In genomic region chr9:69014013-69014412, GRCh38 we compare ENCODE assay signal across 18 cellular contexts. TPM values are rescaled to one million over a fixed set of nuclear protein-coding genes. Genes with fewer than 3 reads are reported as not detected.
DNase-seq lines count a peak whose midpoint lies in the region; ATAC-seq and TF ChIP-seq lines count a peak whose summit lies in the region.
"Had no signal": no experiment of that assay in that cellular context is flagged by ENCODE, and none has a peak within 500 bp of the region (broad histone marks: within the 10 kb centered on the region; RNA-seq: fewer than 3 reads in every experiment).

Gene PRKACG (minus strand): TSS chr9:69014113. CDS start chr9:69014092, 21 bp downstream.

- no peak within 1 kb of the TSS for H3K4me3 ChIP-seq in psoas muscle
- H3K4me3 ChIP-seq: SJCRH30 had no signal

- no peaks in the 10 kb centered on the region for H3K4me1 ChIP-seq in psoas muscle
- H3K4me1 ChIP-seq: SJCRH30 had no signal

- ATAC-seq in T-helper 17 cell (no peak), memory B cell (ENCODE audit: low read depth) (no peak), psoas muscle (no peak), HG03135 (IDR thresholded peaks at IDR 0.05; ENCODE audit: unreplicated experiment) (no peak)
- no peak for ATAC-seq in stimulated activated naive B cell treated with anti-CD40 and anti-IgM and Interleukin-4, amounts not matched to agents 10 μg/mL and 1 μg/mL and 100 μg/mL, for 72 hours (replicated peaks)

- no peaks in the 10 kb centered on the region for H3K36me3 ChIP-seq in psoas muscle (ENCODE audit: insufficient read depth in 1 of 2, low read depth in 1 of 2)
- H3K36me3 ChIP-seq: SJCRH30 had no signal

- H3K4me1 Mint-ChIP-seq in activated naive CD8-positive, alpha-beta T cell (ENCODE audit: low read depth): peaks cover 16% of the 10 kb centered on the region
- peaks cover 9% of the 10 kb centered on the region for H3K4me1 Mint-ChIP-seq in activated naive CD8-positive, alpha-beta T cell treated with anti-CD3 and anti-CD28 coated beads for 36 hours
- H3K4me1 Mint-ChIP-seq in T-helper 17 cell (peaks cover 15% of the 10 kb centered on the region), memory B cell (peaks cover 7% of the 10 kb centered on the region)
- peaks cover 20 to 23% of the 10 kb centered on the region in 2 donors for H3K4me1 Mint-ChIP-seq in stimulated activated naive B cell treated with anti-CD40 and anti-IgM and Interleukin-4, amounts not matched to agents 10 μg/mL and 1 μg/mL and 100 μg/mL, for 72 hours

- H3K36me3 Mint-ChIP-seq in activated naive CD8-positive, alpha-beta T cell: no peaks in the 10 kb centered on the region
- H3K36me3 Mint-ChIP-seq in activated naive CD8-positive, alpha-beta T cell treated with anti-CD3 and anti-CD28 coated beads for 36 hours: no peaks in the 10 kb centered on the region
- H3K36me3 Mint-ChIP-seq in T-helper 17 cell (ENCODE audit: low read depth) (peaks cover 2% of the 10 kb centered on the region), memory B cell (peaks cover 3% of the 10 kb centered on the region)
- H3K36me3 Mint-ChIP-seq in stimulated activated naive B cell treated with anti-CD40 and anti-IgM and Interleukin-4, amounts not matched to agents 10 μg/mL and 1 μg/mL and 100 μg/mL, for 72 hours: peaks cover 8 to 25% of the 10 kb centered on the region in 2 donors

- intact Hi-C loops in psoas muscle (cut with DNase I): no loop called here

- TF ChIP-seq CTCF in psoas muscle (IDR thresholded peaks at IDR 0.05): no peak

- no peak for DNase-seq in activated naive CD8-positive, alpha-beta T cell treated with anti-CD3 and anti-CD28 coated beads for 36 hours
- DNase-seq in T-helper 17 cell (no peak), memory B cell (ENCODE audit: low spot score in 2 of 2) (no peak), psoas muscle (no peak), DMS153 treated with DMSO at 0.1 percent for 48 hours (lab: John Stamatoyannopoulos, UW; ENCODE audit: unreplicated experiment) (no peak)
- no peak for DNase-seq in stimulated activated naive B cell treated with anti-CD40 and anti-IgM and Interleukin-4, amounts not matched to agents 10 μg/mL and 1 μg/mL and 100 μg/mL, for 72 hours
- DNase-seq: DMS53, GF-D8, Karpas-422, NCI-H1694, NCI-H446, NCI-H526, SJCRH30 had no signal

- no peaks in the 10 kb centered on the region for H3K27me3 ChIP-seq in psoas muscle (ENCODE audit: insufficient read depth in 3 of 3, low read length in 2 of 3)
- H3K27me3 ChIP-seq: SJCRH30 had no signal

- H3K9me3 ChIP-seq in T-helper 17 cell (ENCODE audit: control insufficient read depth, low read length, poor library complexity, severe bottlenecking) (no peaks in the 10 kb centered on the region), psoas muscle (no peaks in the 10 kb centered on the region)
- H3K9me3 ChIP-seq: SJCRH30 had no signal

- H3K4me3 Mint-ChIP-seq in activated naive CD8-positive, alpha-beta T cell: peak within 1 kb of the TSS; percentile 45
- no peak within 1 kb of the TSS for H3K4me3 Mint-ChIP-seq in activated naive CD8-positive, alpha-beta T cell treated with anti-CD3 and anti-CD28 coated beads for 36 hours
- H3K4me3 Mint-ChIP-seq in T-helper 17 cell: peak within 1 kb of the TSS; percentile 36
- peak within 1 kb of the TSS; percentile 42 for H3K4me3 Mint-ChIP-seq in memory B cell
- peak within 1 kb of the TSS; percentile 7 to 58 for H3K4me3 Mint-ChIP-seq in stimulated activated naive B cell treated with anti-CD40 and anti-IgM and Interleukin-4, amounts not matched to agents 10 μg/mL and 1 μg/mL and 100 μg/mL, for 72 hours

- H3K9me3 Mint-ChIP-seq in activated naive CD8-positive, alpha-beta T cell (ENCODE audit: low read depth): no peaks in the 10 kb centered on the region
- no peaks in the 10 kb centered on the region for H3K9me3 Mint-ChIP-seq in activated naive CD8-positive, alpha-beta T cell treated with anti-CD3 and anti-CD28 coated beads for 36 hours
- H3K9me3 Mint-ChIP-seq in memory B cell: no peaks in the 10 kb centered on the region
- H3K9me3 Mint-ChIP-seq in stimulated activated naive B cell treated with anti-CD40 and anti-IgM and Interleukin-4, amounts not matched to agents 10 μg/mL and 1 μg/mL and 100 μg/mL, for 72 hours: no peaks in the 10 kb centered on the region

- no peak within 1 kb of the TSS for H3K27ac ChIP-seq in psoas muscle
- H3K27ac ChIP-seq: C4-2B, SJCRH30 had no signal

- no peak within 1 kb of the TSS for H3K27ac Mint-ChIP-seq in activated naive CD8-positive, alpha-beta T cell
- H3K27ac Mint-ChIP-seq in activated naive CD8-positive, alpha-beta T cell treated with anti-CD3 and anti-CD28 coated beads for 36 hours: no peak within 1 kb of the TSS
- peak within 1 kb of the TSS; percentile 16 for H3K27ac Mint-ChIP-seq in T-helper 17 cell
- peak within 1 kb of the TSS; percentile 58 for H3K27ac Mint-ChIP-seq in memory B cell
- H3K27ac Mint-ChIP-seq in stimulated activated naive B cell treated with anti-CD40 and anti-IgM and Interleukin-4, amounts not matched to agents 10 μg/mL and 1 μg/mL and 100 μg/mL, for 72 hours: peak within 1 kb of the TSS; percentile 11

- 97 to 98% (median 97%) methylated on average over 25 to 29 of the region's 29 CpGs for WGBS in psoas muscle, 3 donors

- H3K27me3 Mint-ChIP-seq in activated naive CD8-positive, alpha-beta T cell: peaks cover 12% of the 10 kb centered on the region
- H3K27me3 Mint-ChIP-seq in activated naive CD8-positive, alpha-beta T cell treated with anti-CD3 and anti-CD28 coated beads for 36 hours: peaks cover 30% of the 10 kb centered on the region
- H3K27me3 Mint-ChIP-seq in T-helper 17 cell: peaks cover 31% of the 10 kb centered on the region
- H3K27me3 Mint-ChIP-seq in memory B cell: no peaks in the 10 kb centered on the region
- no peaks in the 10 kb centered on the region for H3K27me3 Mint-ChIP-seq in stimulated activated naive B cell treated with anti-CD40 and anti-IgM and Interleukin-4, amounts not matched to agents 10 μg/mL and 1 μg/mL and 100 μg/mL, for 72 hours

RNA-seq across cellular contexts. Expression of gene PRKACG, which starts in this region (rescaled TPM):
- total RNA-seq in activated naive CD8-positive, alpha-beta T cell treated with anti-CD3 and anti-CD28 coated beads for 36 hours: not detected
- not detected for total RNA-seq in T-helper 17 cell
- total RNA-seq in psoas muscle: not detected
- not detected for polyA plus RNA-seq in psoas muscle
- total RNA-seq: MCF 10A, OCI-LY7, SJCRH30 had no signal

Comparison
In these comparisons a context has a peak if more than half of its experiments do, and no peak if none do; other contexts are left out.
1. H3K27ac Mint-ChIP-seq: peak in T-helper 17 cell (single experiment), memory B cell (single experiment) and stimulated activated naive B cell treated with anti-CD40 and anti-IgM and Interleukin-4, amounts not matched to agents 10 μg/mL and 1 μg/mL and 100 μg/mL, for 72 hours (single experiment); none in activated naive CD8-positive, alpha-beta T cell (single experiment) and activated naive CD8-positive, alpha-beta T cell treated with anti-CD3 and anti-CD28 coated beads for 36 hours (single experiment).